1 cellular context compared by ENCODE assay signal in the genomic region with DNA sequence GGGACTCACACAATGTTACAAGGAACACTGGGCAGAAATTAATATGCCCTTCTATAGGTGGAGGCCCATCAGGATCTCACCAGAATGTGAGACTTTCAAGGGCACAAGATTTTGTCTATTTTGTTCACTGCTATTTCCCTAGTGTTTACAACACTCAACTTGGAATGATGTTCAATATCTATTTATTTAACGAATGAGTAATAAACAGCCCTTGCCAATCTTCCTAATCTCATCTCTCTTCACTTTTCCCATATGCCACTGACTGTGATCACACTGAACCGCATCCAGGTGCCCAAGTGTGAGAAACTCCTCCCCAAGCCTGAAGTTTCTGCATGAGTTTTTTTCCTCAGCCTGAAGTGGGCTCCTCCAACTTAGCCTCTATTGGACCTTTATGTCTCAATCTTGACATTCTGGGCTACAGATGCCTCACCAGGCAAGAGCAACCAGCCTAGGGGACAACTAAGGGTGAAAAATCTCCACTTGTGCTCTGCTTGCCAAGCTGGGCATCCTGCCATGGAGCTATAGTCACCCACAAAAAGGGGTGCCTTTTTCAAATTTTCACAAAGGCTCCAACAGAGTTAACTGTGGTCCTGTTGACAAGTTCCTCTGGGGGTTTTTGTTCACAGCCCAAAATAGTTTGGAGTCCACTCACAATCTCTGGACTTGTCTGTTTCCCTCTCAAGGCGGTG.
A peak's percentile ranks its signal among the peaks of the same experiment; 100 is the strongest.
TF ChIP-seq lines count a peak whose summit lies in the region.

No MANE protein-coding gene starts in this region.

TF ChIP-seq in liver, 16 proteins besides CTCF, POLR2A, EP300 and RAD21 (continued from another document):
- TF ChIP-seq, protein P1, sequence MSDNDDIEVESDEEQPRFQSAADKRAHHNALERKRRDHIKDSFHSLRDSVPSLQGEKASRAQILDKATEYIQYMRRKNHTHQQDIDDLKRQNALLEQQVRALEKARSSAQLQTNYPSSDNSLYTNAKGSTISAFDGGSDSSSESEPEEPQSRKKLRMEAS (IDR thresholded peaks at IDR 0.05) = peak; percentile 19
TF ChIP-seq in liver: peak in this region for 7.
